In the genomic region with DNA sequence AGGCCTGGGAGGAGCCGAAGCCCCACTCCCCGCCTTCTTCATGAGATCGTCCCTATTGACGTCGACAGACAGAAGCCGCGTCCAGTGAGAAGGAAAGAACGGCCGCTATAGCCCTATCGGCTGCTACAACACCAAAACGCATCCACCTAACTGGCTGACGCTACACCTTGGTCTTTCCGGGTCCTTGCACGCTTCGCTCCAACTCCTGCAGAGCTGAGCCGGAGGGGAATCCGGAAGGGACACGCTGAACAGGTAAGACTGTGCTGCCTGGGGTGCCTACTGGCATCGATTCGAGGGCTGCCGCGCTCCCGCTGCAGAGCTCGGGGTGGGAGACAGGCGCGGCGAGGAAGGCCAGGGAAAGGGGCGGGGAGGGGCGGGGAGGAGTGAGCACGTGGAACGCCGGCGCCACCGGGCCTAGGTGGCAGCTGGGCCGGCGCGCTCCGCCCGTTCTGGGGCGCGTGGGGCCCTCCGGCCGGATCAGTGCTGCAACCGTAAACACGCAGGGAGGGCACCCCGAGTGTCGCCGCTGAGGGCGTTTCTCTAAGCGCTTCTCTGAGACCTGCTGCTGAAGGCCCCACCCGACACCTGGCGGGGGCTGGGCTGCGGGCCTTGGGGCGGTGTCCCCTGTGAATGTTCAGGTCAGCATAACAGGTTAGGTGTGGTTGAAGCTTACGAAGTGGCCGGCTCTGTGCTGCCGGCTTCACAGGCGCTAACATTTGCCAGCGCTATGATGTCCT, we compare ENCODE assay signal across 1 cellular context.
TF ChIP-seq lines count a peak whose summit lies in the region.

Gene DCAF4 (plus strand): TSS at position 173 of the 737 bp plus-strand sequence. CDS start 11,515 bp downstream, outside the sequence.

TF ChIP-seq in HEK293, 187 proteins besides CTCF, POLR2A, EP300 and RAD21 (continued from another document):
- TF ChIP-seq, protein P1, sequence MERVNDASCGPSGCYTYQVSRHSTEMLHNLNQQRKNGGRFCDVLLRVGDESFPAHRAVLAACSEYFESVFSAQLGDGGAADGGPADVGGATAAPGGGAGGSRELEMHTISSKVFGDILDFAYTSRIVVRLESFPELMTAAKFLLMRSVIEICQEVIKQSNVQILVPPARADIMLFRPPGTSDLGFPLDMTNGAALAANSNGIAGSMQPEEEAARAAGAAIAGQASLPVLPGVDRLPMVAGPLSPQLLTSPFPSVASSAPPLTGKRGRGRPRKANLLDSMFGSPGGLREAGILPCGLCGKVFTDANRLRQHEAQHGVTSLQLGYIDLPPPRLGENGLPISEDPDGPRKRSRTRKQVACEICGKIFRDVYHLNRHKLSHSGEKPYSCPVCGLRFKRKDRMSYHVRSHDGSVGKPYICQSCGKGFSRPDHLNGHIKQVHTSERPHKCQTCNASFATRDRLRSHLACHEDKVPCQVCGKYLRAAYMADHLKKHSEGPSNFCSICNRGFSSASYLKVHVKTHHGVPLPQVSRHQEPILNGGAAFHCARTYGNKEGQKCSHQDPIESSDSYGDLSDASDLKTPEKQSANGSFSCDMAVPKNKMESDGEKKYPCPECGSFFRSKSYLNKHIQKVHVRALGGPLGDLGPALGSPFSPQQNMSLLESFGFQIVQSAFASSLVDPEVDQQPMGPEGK (tag by site-specific recombination; IDR thresholded peaks at IDR 0.05) = peak; percentile 75; the same call in 1 of the 2 replicates
- no peak for TF ChIP-seq GFI1B (tag by site-specific recombination; IDR thresholded peaks at IDR 0.05)
- no peak for TF ChIP-seq ZNF548 (tag by site-specific recombination; IDR thresholded peaks at IDR 0.05)
- TF ChIP-seq ZNF341 (tag by site-specific recombination; IDR thresholded peaks at IDR 0.05; ENCODE audit: low read depth) = no peak
- TF ChIP-seq ZNF223 (tag by site-specific recombination; IDR thresholded peaks at IDR 0.05) = no peak
- peak; percentile 63; the same call in 1 of the 2 replicates for TF ChIP-seq ZXDB (tag by site-specific recombination; IDR thresholded peaks at IDR 0.05)
- peak; percentile 95 for TF ChIP-seq ZNF335 (tag by site-specific recombination; conservative IDR thresholded peaks at IDR 0.05)
- peak; percentile 84 for TF ChIP-seq SP3 (tag by site-specific recombination; IDR thresholded peaks at IDR 0.05)
- TF ChIP-seq ZSCAN4 (tag by site-specific recombination; IDR thresholded peaks at IDR 0.05) = 0 out of 2 replicates have a peak, but pooled peaks have one; percentile 17
- TF ChIP-seq ZBTB8A (tag by site-specific recombination; IDR thresholded peaks at IDR 0.05) = peak; percentile 88
- peak; percentile 83 for TF ChIP-seq KLF8 (tag by site-specific recombination; IDR thresholded peaks at IDR 0.05)
- TF ChIP-seq ZNF211 (tag by site-specific recombination; IDR thresholded peaks at IDR 0.05; ENCODE audit: low read depth) = no peak
- TF ChIP-seq ZNF704 (tag by site-specific recombination; IDR thresholded peaks at IDR 0.05) = peak; percentile 87
- no peak for TF ChIP-seq ZNF529 (tag by site-specific recombination; IDR thresholded peaks at IDR 0.05; ENCODE audit: insufficient replicate concordance)
- TF ChIP-seq ZBTB44 (tag by site-specific recombination; IDR thresholded peaks at IDR 0.05) = no peak
- TF ChIP-seq ZSCAN5A (tag by site-specific recombination; IDR thresholded peaks at IDR 0.05) = peak; percentile 53; the same call in 1 of the 2 replicates
- TF ChIP-seq, protein P2, sequence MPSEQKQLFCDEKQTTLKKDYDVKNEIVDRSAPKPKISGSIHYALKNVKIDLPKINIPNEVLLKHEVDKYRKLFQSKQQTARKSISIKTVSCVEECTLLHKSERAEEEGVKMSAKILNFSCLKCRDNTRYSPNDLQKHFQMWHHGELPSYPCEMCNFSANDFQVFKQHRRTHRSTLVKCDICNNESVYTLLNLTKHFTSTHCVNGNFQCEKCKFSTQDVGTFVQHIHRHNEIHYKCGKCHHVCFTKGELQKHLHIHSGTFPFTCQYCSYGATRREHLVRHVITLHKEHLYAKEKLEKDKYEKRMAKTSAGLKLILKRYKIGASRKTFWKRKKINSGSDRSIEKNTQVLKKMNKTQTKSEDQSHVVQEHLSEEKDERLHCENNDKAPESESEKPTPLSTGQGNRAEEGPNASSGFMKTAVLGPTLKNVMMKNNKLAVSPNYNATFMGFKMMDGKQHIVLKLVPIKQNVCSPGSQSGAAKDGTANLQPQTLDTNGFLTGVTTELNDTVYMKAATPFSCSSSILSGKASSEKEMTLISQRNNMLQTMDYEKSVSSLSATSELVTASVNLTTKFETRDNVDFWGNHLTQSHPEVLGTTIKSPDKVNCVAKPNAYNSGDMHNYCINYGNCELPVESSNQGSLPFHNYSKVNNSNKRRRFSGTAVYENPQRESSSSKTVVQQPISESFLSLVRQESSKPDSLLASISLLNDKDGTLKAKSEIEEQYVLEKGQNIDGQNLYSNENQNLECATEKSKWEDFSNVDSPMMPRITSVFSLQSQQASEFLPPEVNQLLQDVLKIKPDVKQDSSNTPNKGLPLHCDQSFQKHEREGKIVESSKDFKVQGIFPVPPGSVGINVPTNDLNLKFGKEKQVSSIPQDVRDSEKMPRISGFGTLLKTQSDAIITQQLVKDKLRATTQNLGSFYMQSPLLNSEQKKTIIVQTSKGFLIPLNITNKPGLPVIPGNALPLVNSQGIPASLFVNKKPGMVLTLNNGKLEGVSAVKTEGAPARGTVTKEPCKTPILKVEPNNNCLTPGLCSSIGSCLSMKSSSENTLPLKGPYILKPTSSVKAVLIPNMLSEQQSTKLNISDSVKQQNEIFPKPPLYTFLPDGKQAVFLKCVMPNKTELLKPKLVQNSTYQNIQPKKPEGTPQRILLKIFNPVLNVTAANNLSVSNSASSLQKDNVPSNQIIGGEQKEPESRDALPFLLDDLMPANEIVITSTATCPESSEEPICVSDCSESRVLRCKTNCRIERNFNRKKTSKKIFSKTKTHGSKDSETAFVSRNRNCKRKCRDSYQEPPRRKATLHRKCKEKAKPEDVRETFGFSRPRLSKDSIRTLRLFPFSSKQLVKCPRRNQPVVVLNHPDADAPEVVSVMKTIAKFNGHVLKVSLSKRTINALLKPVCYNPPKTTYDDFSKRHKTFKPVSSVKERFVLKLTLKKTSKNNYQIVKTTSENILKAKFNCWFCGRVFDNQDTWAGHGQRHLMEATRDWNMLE (tag by site-specific recombination; conservative IDR thresholded peaks at IDR 0.05; ENCODE audit: low read depth) = no peak
- TF ChIP-seq ZNF560 (tag by site-specific recombination; IDR thresholded peaks at IDR 0.05; ENCODE audit: borderline replicate concordance) = no peak
- no peak for TF ChIP-seq ZNF214 (tag by site-specific recombination; IDR thresholded peaks at IDR 0.05; ENCODE audit: borderline replicate concordance)
- TF ChIP-seq ZNF2 (tag by site-specific recombination; IDR thresholded peaks at IDR 0.05) = peak; percentile 69; the same call in 1 of the 2 replicates
- no peak for TF ChIP-seq ZNF324 (tag by site-specific recombination; IDR thresholded peaks at IDR 0.05)
- peak; percentile 72 for TF ChIP-seq ZBTB20 (tag by site-specific recombination; IDR thresholded peaks at IDR 0.05)
- peak; percentile 71; the same call in 1 of the 2 replicates for TF ChIP-seq ZFP69B (tag by site-specific recombination; IDR thresholded peaks at IDR 0.05)
- TF ChIP-seq, protein P3, sequence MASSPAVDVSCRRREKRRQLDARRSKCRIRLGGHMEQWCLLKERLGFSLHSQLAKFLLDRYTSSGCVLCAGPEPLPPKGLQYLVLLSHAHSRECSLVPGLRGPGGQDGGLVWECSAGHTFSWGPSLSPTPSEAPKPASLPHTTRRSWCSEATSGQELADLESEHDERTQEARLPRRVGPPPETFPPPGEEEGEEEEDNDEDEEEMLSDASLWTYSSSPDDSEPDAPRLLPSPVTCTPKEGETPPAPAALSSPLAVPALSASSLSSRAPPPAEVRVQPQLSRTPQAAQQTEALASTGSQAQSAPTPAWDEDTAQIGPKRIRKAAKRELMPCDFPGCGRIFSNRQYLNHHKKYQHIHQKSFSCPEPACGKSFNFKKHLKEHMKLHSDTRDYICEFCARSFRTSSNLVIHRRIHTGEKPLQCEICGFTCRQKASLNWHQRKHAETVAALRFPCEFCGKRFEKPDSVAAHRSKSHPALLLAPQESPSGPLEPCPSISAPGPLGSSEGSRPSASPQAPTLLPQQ (tag by site-specific recombination; IDR thresholded peaks at IDR 0.05) = peak; percentile 86
- TF ChIP-seq ZNF768 (tag by site-specific recombination; IDR thresholded peaks at IDR 0.05) = no peak
- TF ChIP-seq ZNF677 (tag by site-specific recombination; IDR thresholded peaks at IDR 0.05) = no peak
- TF ChIP-seq RBAK (tag by site-specific recombination; IDR thresholded peaks at IDR 0.05) = no peak
- peak; percentile 39; the same call in 1 of the 2 replicates for TF ChIP-seq ZNF561 (tag by site-specific recombination; IDR thresholded peaks at IDR 0.05; ENCODE audit: borderline replicate concordance)
- TF ChIP-seq ZEB2 (tag by site-specific recombination; IDR thresholded peaks at IDR 0.05) = 0 out of 2 replicates have a peak, but pooled peaks have one; percentile 41
- TF ChIP-seq KLF9 (tag by site-specific recombination; IDR thresholded peaks at IDR 0.05; ENCODE audit: low read depth) = peak; percentile 96
- TF ChIP-seq SCRT2 (tag by site-specific recombination; IDR thresholded peaks at IDR 0.05) = 0 out of 2 replicates have a peak, but pooled peaks have one; percentile 28
- peak; percentile 87 for TF ChIP-seq SP2 (tag by site-specific recombination; IDR thresholded peaks at IDR 0.05)
- no peak for TF ChIP-seq ZNF776 (tag by site-specific recombination; IDR thresholded peaks at IDR 0.05; ENCODE audit: borderline replicate concordance)
